ENCODE assay signal across 8 cellular contexts in the genomic region with DNA sequence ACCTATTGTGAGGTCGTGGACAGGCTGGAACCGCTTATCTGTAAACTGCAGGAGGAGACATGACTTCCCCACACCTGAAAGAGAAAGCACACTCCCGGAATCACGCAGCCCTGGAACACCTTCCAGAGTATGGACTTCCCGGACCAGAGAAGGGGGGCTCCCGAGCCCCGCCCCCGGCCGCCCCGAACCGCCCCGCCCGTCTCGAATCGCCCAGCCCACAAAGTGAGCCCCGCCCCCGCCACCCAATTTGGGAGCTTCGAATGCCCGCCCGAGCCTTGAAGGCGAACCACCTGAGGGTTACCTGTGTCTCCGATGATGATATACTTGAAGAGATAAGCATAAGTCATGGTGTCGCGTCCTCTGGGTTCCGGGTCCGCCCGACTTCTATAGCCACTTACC.
A peak's percentile ranks its signal among the peaks of the same experiment; 100 is the strongest.
DNase-seq lines count a peak whose midpoint lies in the region; ATAC-seq and TF ChIP-seq lines count a peak whose summit lies in the region.

No MANE protein-coding gene starts in this region.

- in situ Hi-C loops in astrocyte of the spinal cord (cut with HindIII; ENCODE audit: low sequenced_read_pairs): no loop called here

- ATAC-seq in HG02840 (IDR thresholded peaks at IDR 0.05; ENCODE audit: low FRiP score, unreplicated experiment) (peak; percentile 35), HG02884 (IDR thresholded peaks at IDR 0.05; ENCODE audit: unreplicated experiment) (no peak)

- DNase-seq in DMS79 treated with DMSO at 0.1 percent for 48 hours (lab: John Stamatoyannopoulos, UW) (peak; percentile 91), DMS79 (lab: John Stamatoyannopoulos, UW) (no peak), SHP77 treated with DMSO at 0.1 percent for 48 hours (lab: John Stamatoyannopoulos, UW) (peak; percentile 86), astrocyte of the spinal cord (ENCODE audit: low read depth, low spot score) (no peak), iPS-NIHi11 (ENCODE audit: low spot score) (peak; percentile 81)
- DNase-seq in stimulated activated CD4-positive, alpha-beta T cell treated with anti-CD3 and anti-CD28 coated beads, Interleukin-12 subunit alpha, Interleukin-12 subunit beta, amount 100 ng/mL, for 48 hours (ENCODE audit: low read depth in 2 of 3, low spot score in 1 of 3): peak in 2 of 3 donors; percentile 74 to 80

- TF ChIP-seq CTCF in astrocyte of the spinal cord (IDR thresholded peaks at IDR 0.05; ENCODE audit: low read depth, low read length): no peak

- H3K4me3 ChIP-seq in astrocyte of the spinal cord (ENCODE audit: low read depth, low read length): peak overlapping the region; percentile 90

Comparison
In these comparisons a context has a peak if more than half of its experiments do, and no peak if none do; other contexts are left out.
1. DNase-seq: peak in DMS79 treated with DMSO at 0.1 percent for 48 hours (single experiment), SHP77 treated with DMSO at 0.1 percent for 48 hours (single experiment), iPS-NIHi11 (single experiment) and stimulated activated CD4-positive, alpha-beta T cell treated with anti-CD3 and anti-CD28 coated beads, Interleukin-12 subunit alpha, Interleukin-12 subunit beta, amount 100 ng/mL, for 48 hours (2 of 3); none in DMS79 (single experiment) and astrocyte of the spinal cord (single experiment).